Comparison of ENCODE assay signal across 11 cellular contexts in the genomic region with DNA sequence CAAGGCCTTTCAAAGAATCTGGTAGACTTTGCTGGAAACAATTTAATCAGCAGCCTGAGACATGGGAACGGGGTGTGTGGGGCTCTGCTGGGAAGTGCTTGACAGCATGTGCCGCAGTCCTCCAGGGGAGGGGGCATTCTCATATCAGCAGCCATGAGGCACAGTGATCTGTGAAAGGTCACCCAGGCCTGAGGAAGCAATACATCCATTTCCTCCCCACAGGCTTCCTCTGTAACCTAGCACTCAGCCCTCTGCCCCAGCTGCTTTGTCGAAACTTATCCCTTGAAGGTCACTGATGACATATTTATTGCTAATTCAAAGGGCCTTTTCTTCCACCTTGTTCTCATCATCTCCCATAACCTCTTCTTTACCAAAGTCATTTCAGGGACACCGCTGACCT.
DNase-seq lines count a peak whose midpoint lies in the region; ATAC-seq and TF ChIP-seq lines count a peak whose summit lies in the region.
"Had no signal": no experiment of that assay in that cellular context is flagged by ENCODE, and none has a peak within 500 bp of the region (broad histone marks: within the 10 kb centered on the region; RNA-seq: fewer than 3 reads in every experiment).

No MANE protein-coding gene starts in this region.

- no peaks in the 10 kb centered on the region for H3K79me1 ChIP-seq in mesenchymal stem cell (replicated peaks; ENCODE audit: low read length, poor library complexity, severe bottlenecking)

- H3K9ac ChIP-seq in mesenchymal stem cell (ENCODE audit: low read length): no peak overlapping the region

- 76% methylated on average over 4 of the region's 4 CpGs for WGBS in mesenchymal stem cell

- peak overlapping the region; percentile 74 to 98 for H3K4me3 Mint-ChIP-seq in activated T-cell treated with anti-CD3 and anti-CD28 coated beads, Interleukin-2, amount 50 U/mL, for 72 hours
- H3K4me3 Mint-ChIP-seq in HFFc6: no peak overlapping the region
- H3K4me3 Mint-ChIP-seq in CD4-positive, alpha-beta memory T cell: peak overlapping the region in 2 of 8 donors; percentile 7 to 20

- intact Hi-C loops in CD4-positive, alpha-beta memory T cell (cut with micrococcal nuclease): no loop called here

- no peak for TF ChIP-seq CTCF in HFFc6 (IDR thresholded peaks at IDR 0.05)

- H3K4ac ChIP-seq in mesenchymal stem cell (ENCODE audit: low read depth in 1 of 2, low read length in 2 of 2): no peak overlapping the region

- H4K8ac ChIP-seq in mesenchymal stem cell (ENCODE audit: low read length): no peak overlapping the region

- POLR2A ChIA-PET in CD4-positive, alpha-beta memory T cell (lab: Charles Lee; ENCODE audit: partially characterized antibody): no interaction called here

- ATAC-seq in HG03025 (IDR thresholded peaks at IDR 0.05; ENCODE audit: low FRiP score, unreplicated experiment): peak; percentile 46
- ATAC-seq in activated T-cell treated with anti-CD3 and anti-CD28 coated beads, Interleukin-2, amount 50 U/mL, for 72 hours (replicated peaks in 1 of 2): peak; percentile 57 to 66

- peaks cover 4 to 8% of the 10 kb centered on the region in 2 donors for H3K9me3 Mint-ChIP-seq in activated T-cell treated with anti-CD3 and anti-CD28 coated beads, Interleukin-2, amount 50 U/mL, for 72 hours
- no peaks in the 10 kb centered on the region for H3K9me3 Mint-ChIP-seq in HFFc6
- no peaks in the 10 kb centered on the region for H3K9me3 Mint-ChIP-seq in CD4-positive, alpha-beta memory T cell

- H2BK5ac ChIP-seq in mesenchymal stem cell (ENCODE audit: low read depth, low read length, poor library complexity, severe bottlenecking): no peak overlapping the region

- H3K36me3 Mint-ChIP-seq in activated T-cell treated with anti-CD3 and anti-CD28 coated beads, Interleukin-2, amount 50 U/mL, for 72 hours (ENCODE audit: insufficient read depth in 2 of 2): peaks cover 2 to 5% of the 10 kb centered on the region in 2 donors
- H3K36me3 Mint-ChIP-seq in HFFc6 (ENCODE audit: low read depth): no peaks in the 10 kb centered on the region
- H3K36me3 Mint-ChIP-seq in CD4-positive, alpha-beta memory T cell: no peaks in the 10 kb centered on the region

- H4K91ac ChIP-seq in mesenchymal stem cell (ENCODE audit: low read length): no peak overlapping the region

- no peak overlapping the region for H3K23ac ChIP-seq in mesenchymal stem cell (ENCODE audit: low read length in 2 of 2)

- no peak overlapping the region for H3K4me2 ChIP-seq in mesenchymal stem cell (ENCODE audit: low read length, poor library complexity, severe bottlenecking)

- H3K4me3 ChIP-seq in mesenchymal stem cell (ENCODE audit: insufficient read depth in 1 of 2, low read depth in 1 of 2, low read length in 2 of 2): no peak overlapping the region
- H3K4me3 ChIP-seq in CD4-positive, alpha-beta memory T cell (ENCODE audit: low read length in 2 of 2): no peak overlapping the region

- CTCF ChIA-PET in CD4-positive, alpha-beta memory T cell (lab: Charles Lee; ENCODE audit: partially characterized antibody): interaction anchor here (2.0 kb wide), 1 partner anchor 26 kb away, joined by 11 read pairs; no protein-coding TSS in a partner anchor

- no peak overlapping the region for H2BK12ac ChIP-seq in mesenchymal stem cell (ENCODE audit: low read length in 2 of 2)

- peaks cover 2% of the 10 kb centered on the region for H3K4me1 ChIP-seq in mesenchymal stem cell (ENCODE audit: control insufficient read depth, insufficient read depth, low read depth, low read length)
- peaks cover 44% of the 10 kb centered on the region for H3K4me1 ChIP-seq in CD4-positive, alpha-beta memory T cell (ENCODE audit: insufficient read depth, low read length)

- no peaks in the 10 kb centered on the region for H3K27me3 Mint-ChIP-seq in activated T-cell treated with anti-CD3 and anti-CD28 coated beads, Interleukin-2, amount 50 U/mL, for 72 hours (ENCODE audit: low read depth)
- peaks cover 11% of the 10 kb centered on the region for H3K27me3 Mint-ChIP-seq in HFFc6 (ENCODE audit: insufficient read depth)
- no peaks in the 10 kb centered on the region for H3K27me3 Mint-ChIP-seq in CD4-positive, alpha-beta memory T cell

- H2AFZ ChIP-seq in mesenchymal stem cell (ENCODE audit: low read depth, low read length): no peak overlapping the region

- no peak overlapping the region for H3K18ac ChIP-seq in mesenchymal stem cell (ENCODE audit: low read depth in 1 of 2, low read length in 2 of 2)

- H3K27ac Mint-ChIP-seq in activated T-cell treated with anti-CD3 and anti-CD28 coated beads, Interleukin-2, amount 50 U/mL, for 72 hours: peak overlapping the region; percentile 91
- H3K27ac Mint-ChIP-seq in HFFc6: no peak overlapping the region
- peak overlapping the region in 1 of 7 donors; percentile 35 for H3K27ac Mint-ChIP-seq in CD4-positive, alpha-beta memory T cell

- no peak overlapping the region for H2AK5ac ChIP-seq in mesenchymal stem cell (ENCODE audit: low read length, severe bottlenecking)

- H3K4me1 Mint-ChIP-seq in activated T-cell treated with anti-CD3 and anti-CD28 coated beads, Interleukin-2, amount 50 U/mL, for 72 hours (ENCODE audit: low read depth): peaks cover 74% of the 10 kb centered on the region
- H3K4me1 Mint-ChIP-seq in HFFc6 (ENCODE audit: low read depth): peaks cover 18% of the 10 kb centered on the region
- peaks cover 35 to 57% (median 42%) of the 10 kb centered on the region in 4 donors for H3K4me1 Mint-ChIP-seq in CD4-positive, alpha-beta memory T cell

- H3K27me3 ChIP-seq in mesenchymal stem cell (ENCODE audit: control insufficient read depth in 1 of 2, insufficient read depth in 1 of 2, low read length in 2 of 2): no peaks in the 10 kb centered on the region
- H3K27me3 ChIP-seq in CD4-positive, alpha-beta memory T cell (ENCODE audit: insufficient read depth, low read length): no peaks in the 10 kb centered on the region

- H3K9me3 ChIP-seq in mesenchymal stem cell (ENCODE audit: control insufficient read depth, low read length): no peaks in the 10 kb centered on the region
- H3K9me3 ChIP-seq in CD4-positive, alpha-beta memory T cell (ENCODE audit: control insufficient read depth in 1 of 2, low read length in 2 of 2): no peaks in the 10 kb centered on the region

- peak overlapping the region in 1 of 2 experiments; percentile 70 for H3K14ac ChIP-seq in mesenchymal stem cell (ENCODE audit: low read length in 2 of 2)

- peak; percentile 50 for DNase-seq in stimulated activated CD4-positive, alpha-beta T cell treated with anti-CD3 and anti-CD28 coated beads, Interleukin-15, amount 100 ng/mL, for 24 hours
- no peak for DNase-seq in stimulated activated CD4-positive, alpha-beta T cell treated with anti-CD3 and anti-CD28 coated beads, Interleukin-2, amount 100 ng/mL, for 48 hours
- DNase-seq in activated T-cell treated with anti-CD3 and anti-CD28 coated beads, Interleukin-2, amount 50 U/mL, for 72 hours: peak; percentile 46 to 58
- no peak for DNase-seq in NCI-H2196 treated with DMSO at 0.1 percent for 48 hours (lab: John Stamatoyannopoulos, UW; ENCODE audit: unreplicated experiment)
- DNase-seq in mesenchymal stem cell: no peak
- no peak for DNase-seq in HFFc6
- no peak for DNase-seq in CD4-positive, alpha-beta memory T cell
- DNase-seq: aorta, Kasumi-1, NCI-H526 had no signal

- H2BK120ac ChIP-seq in mesenchymal stem cell (ENCODE audit: low read depth, low read length): no peak overlapping the region

- H2BK15ac ChIP-seq in mesenchymal stem cell (ENCODE audit: low read depth, poor library complexity, severe bottlenecking): no peak overlapping the region

- H3K36me3 ChIP-seq in mesenchymal stem cell (ENCODE audit: control insufficient read depth in 1 of 2, insufficient read depth in 2 of 2, low read depth in 1 of 2, low read length in 2 of 2): no peaks in the 10 kb centered on the region
- H3K36me3 ChIP-seq in CD4-positive, alpha-beta memory T cell (ENCODE audit: insufficient read depth, low read length): no peaks in the 10 kb centered on the region

- H3K27ac ChIP-seq in mesenchymal stem cell (ENCODE audit: low read length, poor library complexity, severe bottlenecking): no peak overlapping the region
- no peak overlapping the region for H3K27ac ChIP-seq in CD4-positive, alpha-beta memory T cell (ENCODE audit: low read depth, low read length)

Comparison
In these comparisons a context has a peak if more than half of its experiments do, and no peak if none do; other contexts are left out.
1. DNase-seq: peak in stimulated activated CD4-positive, alpha-beta T cell treated with anti-CD3 and anti-CD28 coated beads, Interleukin-15, amount 100 ng/mL, for 24 hours (single experiment) and activated T-cell treated with anti-CD3 and anti-CD28 coated beads, Interleukin-2, amount 50 U/mL, for 72 hours (2 of 2); none in stimulated activated CD4-positive, alpha-beta T cell treated with anti-CD3 and anti-CD28 coated beads, Interleukin-2, amount 100 ng/mL, for 48 hours (0 of 2), NCI-H2196 treated with DMSO at 0.1 percent for 48 hours (single experiment), mesenchymal stem cell (single experiment), HFFc6 (single experiment) and CD4-positive, alpha-beta memory T cell (0 of 5).